Comparison of ENCODE assay signal across 9 cellular contexts in the genomic region with DNA sequence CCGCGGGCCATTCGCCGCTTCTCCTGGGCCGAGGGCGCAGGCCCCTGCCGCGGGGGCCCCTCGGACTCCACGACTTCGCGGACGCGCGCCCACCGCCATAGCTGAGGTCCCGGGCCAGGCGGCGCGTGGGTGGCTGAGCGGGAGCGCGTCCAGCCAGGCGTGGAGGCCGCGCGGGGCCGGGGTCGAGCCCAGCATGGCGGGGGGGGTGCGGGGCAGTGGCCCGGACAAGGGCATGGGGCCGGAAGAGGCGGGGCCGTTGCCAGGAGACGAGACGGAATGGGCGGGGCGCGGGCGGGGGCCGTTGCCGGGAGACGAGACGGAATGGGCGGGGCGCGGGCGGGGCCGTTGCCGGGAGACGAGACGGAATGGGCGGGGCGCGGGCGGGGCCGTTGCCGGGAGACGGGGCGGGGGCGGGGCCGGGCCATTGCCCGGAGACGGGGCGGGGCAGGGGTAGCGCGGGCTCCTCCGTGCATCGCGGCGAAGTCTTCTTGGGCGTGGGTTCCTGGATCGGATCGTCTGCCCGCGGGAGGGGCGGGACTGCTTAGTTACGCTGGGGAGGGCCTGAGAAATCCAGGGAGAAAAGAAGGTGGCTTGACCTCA. TPM values are rescaled to one million over a fixed set of nuclear protein-coding genes. Genes with fewer than 3 reads are reported as not detected.
DNase-seq lines count a peak whose midpoint lies in the region; ATAC-seq and TF ChIP-seq lines count a peak whose summit lies in the region.
"Had no signal": no experiment of that assay in that cellular context is flagged by ENCODE, and none has a peak within 500 bp of the region (broad histone marks: within the 10 kb centered on the region; RNA-seq: fewer than 3 reads in every experiment).

No MANE protein-coding gene starts in this region.

- H3K4me2 ChIP-seq in BLaER1 treated with 17β-estradiol and CSF1 and Interleukin-3, amounts not matched to agents 10 nM and 100 nM = peak overlapping the region; percentile 86 to 100 (median 97)
- H3K4me2 ChIP-seq in OCI-LY3 (ENCODE audit: low read length) = peak overlapping the region; percentile 96

- H3K27ac ChIP-seq in BLaER1 treated with 17β-estradiol and CSF1 and Interleukin-3, amounts not matched to agents 10 nM and 100 nM = peak overlapping the region; percentile 81 to 100 (median 92)
- H3K27ac ChIP-seq in OCI-LY3 (ENCODE audit: low read length) (peak overlapping the region; percentile 67), mucosa of rectum (ENCODE audit: low read depth in 2 of 2, low read length in 2 of 2) (peak overlapping the region; percentile 87 to 91)

- DNase-seq in GM19238 (ENCODE audit: insufficient read length, low spot score) = peak; percentile 94
- peak; percentile 83 for DNase-seq in activated T-cell treated with anti-CD3 and anti-CD28 coated beads for 48 hours (ENCODE audit: low read depth)
- no peak for DNase-seq in epithelial cell of proximal tubule (ENCODE audit: low read depth)
- DNase-seq in stimulated activated CD8-positive, alpha-beta memory T cell treated with anti-CD3 and anti-CD28 coated beads, Interleukin-7, amount 100 ng/mL, for 1 hour (ENCODE audit: low read depth in 2 of 2) = peak; percentile 72 to 75

- H3K9ac ChIP-seq in BLaER1 treated with 17β-estradiol and CSF1 and Interleukin-3, amounts not matched to agents 10 nM and 100 nM = peak overlapping the region; percentile 82 to 90 (median 86)
- H3K9ac ChIP-seq in OCI-LY3 (ENCODE audit: low read length) (peak overlapping the region; percentile 88), mucosa of rectum (ENCODE audit: low read depth in 1 of 2, low read length in 2 of 2) (peak overlapping the region; percentile 72 to 82)

- H3K4me1 ChIP-seq in BLaER1 treated with 17β-estradiol and CSF1 and Interleukin-3, amounts not matched to agents 10 nM and 100 nM = peaks cover 68 to 89% (median 75%) of the 10 kb centered on the region in 10 experiments
- H3K4me1 ChIP-seq in OCI-LY3 (ENCODE audit: low read length) (peaks cover 35% of the 10 kb centered on the region), mucosa of rectum (ENCODE audit: control insufficient read depth in 2 of 2, insufficient read depth in 2 of 2, low read length in 2 of 2) (peaks cover 47 to 53% of the 10 kb centered on the region in 2 donors)

- no peaks in the 10 kb centered on the region for H3K79me2 ChIP-seq in OCI-LY3 (ENCODE audit: low read length)

- peaks cover 0 to 19% (median 6%) of the 10 kb centered on the region in 11 experiments; a peak in 10 of 22 replicates for H3K27me3 ChIP-seq in BLaER1 treated with 17β-estradiol and CSF1 and Interleukin-3, amounts not matched to agents 10 nM and 100 nM
- H3K27me3 ChIP-seq in OCI-LY3 (ENCODE audit: low read depth, low read length) = no peaks in the 10 kb centered on the region
- no peaks in the 10 kb centered on the region for H3K27me3 ChIP-seq in mucosa of rectum (ENCODE audit: control insufficient read depth in 2 of 2, insufficient read depth in 2 of 2, low read length in 2 of 2)

- H2AFZ ChIP-seq in OCI-LY3 (ENCODE audit: low read depth, low read length) = 0 out of 2 replicates have a peak overlapping the region, but pooled peaks have one; percentile 51

- ATAC-seq in HG03342 (IDR thresholded peaks at IDR 0.05; ENCODE audit: unreplicated experiment) = peak; percentile 57

- no peak for TF ChIP-seq CTCF in OCI-LY3 (IDR thresholded peaks at IDR 0.05; ENCODE audit: low read depth, low read length)
- TF ChIP-seq CTCF in epithelial cell of proximal tubule (conservative IDR thresholded peaks at IDR 0.05; ENCODE audit: low read depth, low read length) = no peak

- no peaks in the 10 kb centered on the region for H3K36me3 ChIP-seq in BLaER1 treated with 17β-estradiol and CSF1 and Interleukin-3, amounts not matched to agents 10 nM and 100 nM
- H3K36me3 ChIP-seq in OCI-LY3 (replicated peaks; ENCODE audit: low read depth, low read length) (no peaks in the 10 kb centered on the region), mucosa of rectum (ENCODE audit: control insufficient read depth in 2 of 2, insufficient read depth in 2 of 2, low read length in 2 of 2) (no peaks in the 10 kb centered on the region)

- H4K20me1 ChIP-seq in BLaER1 treated with 17β-estradiol and CSF1 and Interleukin-3, amounts not matched to agents 10 nM and 100 nM = peaks cover 0 to 23% (median 0%) of the 10 kb centered on the region in 11 experiments; a peak in 6 of 22 replicates
- H4K20me1 ChIP-seq in OCI-LY3 (ENCODE audit: insufficient read depth, low read length) = peaks cover 6% of the 10 kb centered on the region

- H3K4me3 ChIP-seq in BLaER1 treated with 17β-estradiol and CSF1 and Interleukin-3, amounts not matched to agents 10 nM and 100 nM = peak overlapping the region; percentile 57 to 75 (median 64)
- H3K4me3 ChIP-seq in OCI-LY3 (ENCODE audit: low read length) (peak overlapping the region; percentile 90), epithelial cell of proximal tubule (ENCODE audit: low read depth, low read length) (peak overlapping the region; percentile 68), mucosa of rectum (ENCODE audit: low read length in 2 of 2) (peak overlapping the region; percentile 58 to 74)

- H3K9me3 ChIP-seq in BLaER1 treated with 17β-estradiol and CSF1 and Interleukin-3, amounts not matched to agents 10 nM and 100 nM (replicated peaks in 1 of 11) = no peaks in the 10 kb centered on the region
- H3K9me3 ChIP-seq in OCI-LY3 (ENCODE audit: insufficient read depth, low read length) = no peaks in the 10 kb centered on the region
- no peaks in the 10 kb centered on the region for H3K9me3 ChIP-seq in mucosa of rectum (ENCODE audit: control insufficient read depth in 2 of 2, low read length in 2 of 2)

RNA-seq across cellular contexts. Expression of a gene that starts 14.8 kb away (rescaled TPM):
- 26.0 and 52.6 TPM in 2 replicates for total RNA-seq in epithelial cell of proximal tubule

RNA-seq across cellular contexts. Expression of a gene that starts 24.2 kb away (rescaled TPM):
- not detected in 2 replicates for total RNA-seq in epithelial cell of proximal tubule
- total RNA-seq: T-helper 1 cell treated with Interleukin-12 subunit alpha and Interleukin-12 subunit beta and Interleukin-4 antibody, amounts not matched to agents 30 ng/mL and 1 ng/mL, for 36 hours had no signal

RNA-seq across cellular contexts. Expression of a gene that starts 31.8 kb away (rescaled TPM):
- not detected in 2 replicates for total RNA-seq in epithelial cell of proximal tubule
- total RNA-seq: T-helper 1 cell treated with Interleukin-12 subunit alpha and Interleukin-12 subunit beta and Interleukin-4 antibody, amounts not matched to agents 30 ng/mL and 1 ng/mL, for 36 hours had no signal

RNA-seq across cellular contexts. Expression of a gene that starts 46.8 kb away (rescaled TPM):
- total RNA-seq in epithelial cell of proximal tubule = 35.2 and 68.9 TPM in 2 replicates

RNA-seq across cellular contexts. Expression of a gene that starts 46.9 kb away (rescaled TPM):
- total RNA-seq in epithelial cell of proximal tubule = 28.8 and 59.6 TPM in 2 replicates
